8 cellular contexts compared by ENCODE assay signal in genomic region chr2:207143131-207143473, GRCh38. TPM values are rescaled to one million over a fixed set of nuclear protein-coding genes. Genes with fewer than 3 reads are reported as not detected.
DNase-seq lines count a peak whose midpoint lies in the region; ATAC-seq and TF ChIP-seq lines count a peak whose summit lies in the region.

No MANE protein-coding gene starts in this region.

- H3K4me3 ChIP-seq in Panc1 (ENCODE audit: low read depth in 2 of 2, low read length in 2 of 2): no peak overlapping the region
- H3K4me3 ChIP-seq in esophagus squamous epithelium: peak overlapping the region in 3 of 4 donors; percentile 7 to 53 (median 23)
- no peak overlapping the region for H3K4me3 ChIP-seq in rectal smooth muscle tissue (ENCODE audit: low read length)

- DNase-seq in Panc1 (ENCODE audit: low read depth, low spot score) (no peak), esophagus squamous epithelium (lab: John Stamatoyannopoulos, UW) (no peak), ureter (ENCODE audit: low spot score) (no peak), posterior vena cava (ENCODE audit: low spot score) (no peak)

- H3K4me1 ChIP-seq in Panc1 (ENCODE audit: control insufficient read depth, insufficient read depth, low read length): peaks cover 5% of the 10 kb centered on the region; the same call in 1 of the 2 replicates
- H3K4me1 ChIP-seq in esophagus squamous epithelium: peaks cover 0 to 63% (median 30%) of the 10 kb centered on the region in 3 donors
- peaks cover 41% of the 10 kb centered on the region for H3K4me1 ChIP-seq in rectal smooth muscle tissue (ENCODE audit: control insufficient read depth, insufficient read depth, low read length)

- H3K9me3 ChIP-seq in Panc1 (ENCODE audit: control insufficient read depth, insufficient read depth, low read depth, low read length) (no peaks in the 10 kb centered on the region), esophagus squamous epithelium (no peaks in the 10 kb centered on the region)

- ATAC-seq in GM19463 (IDR thresholded peaks at IDR 0.05; ENCODE audit: unreplicated experiment) (peak; percentile 5), Panc1 (no peak), GM18498 (IDR thresholded peaks at IDR 0.05; ENCODE audit: unreplicated experiment) (no peak), GM21619 (IDR thresholded peaks at IDR 0.05; ENCODE audit: unreplicated experiment) (no peak)

- in situ Hi-C loops in Panc1 (cut with HindIII; ENCODE audit: low pct_unique_long_range_greater_than_20kb, low sequenced_read_pairs): no loop called here

- 0 out of 2 replicates have a peak overlapping the region, but pooled peaks have one; percentile 4 for H3K27ac ChIP-seq in Panc1 (ENCODE audit: low read length)
- H3K27ac ChIP-seq in esophagus squamous epithelium: peak overlapping the region; percentile 64 to 91 (median 86)
- H3K27ac ChIP-seq in rectal smooth muscle tissue (ENCODE audit: low read depth, low read length): peak overlapping the region; percentile 28

- CTCF ChIA-PET in Panc1 (lab: Charles Lee): no interaction called here

- POLR2A ChIA-PET in Panc1 (lab: Charles Lee): no interaction called here

- intact Hi-C loops in Panc1 (cut with micrococcal nuclease; ENCODE audit: unreplicated experiment) (no loop called here), esophagus squamous epithelium (cut with DNase I) (no loop called here), posterior vena cava (cut with DNase I) (no loop called here)

- TF ChIP-seq CTCF in Panc1 (IDR thresholded peaks at IDR 0.05) (no peak), esophagus squamous epithelium (IDR thresholded peaks at IDR 0.05) (no peak)

- H3K9ac ChIP-seq in rectal smooth muscle tissue (ENCODE audit: low read length): no peak overlapping the region

- H3K27me3 ChIP-seq in Panc1 (ENCODE audit: control insufficient read depth, insufficient read depth, low read length): no peaks in the 10 kb centered on the region
- no peaks in the 10 kb centered on the region for H3K27me3 ChIP-seq in esophagus squamous epithelium
- H3K27me3 ChIP-seq in rectal smooth muscle tissue (ENCODE audit: control insufficient read depth, insufficient read depth, low read length): no peaks in the 10 kb centered on the region

- TF ChIP-seq POLR2A in esophagus squamous epithelium (IDR thresholded peaks at IDR 0.05): no peak

- H3K36me3 ChIP-seq in Panc1 (ENCODE audit: control insufficient read depth, insufficient read depth, low read length) (no peaks in the 10 kb centered on the region), esophagus squamous epithelium (peaks cover 0 to 12% (median 0%) of the 10 kb centered on the region in 3 donors), rectal smooth muscle tissue (ENCODE audit: control insufficient read depth, insufficient read depth, low read length) (no peaks in the 10 kb centered on the region)

- WGBS in esophagus squamous epithelium, 2 donors: 22 to 52% methylated on average over 2 of the region's 2 CpGs

- no TSS peak for BruUV-seq in Panc1 (replicated peaks; lab: Mats Ljungman, UMichigan)

RNA-seq across cellular contexts. Expression of gene KLF7, which starts 22.6 kb away (rescaled TPM):
- 17.1 TPM for total RNA-seq in Panc1 (2021; ENCODE audit: unreplicated experiment)
- 9.4 TPM for polyA plus RNA-seq in Panc1 (2012; ENCODE audit: insufficient read length)
- total RNA-seq in esophagus squamous epithelium: 10 to 100 TPM in 3 of 4 donors, 1 to 10 TPM in 1; 6.5 to 24.8 (median 15.2) TPM
- total RNA-seq in ureter: 54.7 TPM
- total RNA-seq in posterior vena cava: 10 to 100 TPM; 64.2 to 64.5 TPM

Comparison
In these comparisons a context has a peak if more than half of its experiments do, and no peak if none do; other contexts are left out.
1. H3K27ac ChIP-seq: peak in every context shown above with its lines; median percentile 86 in esophagus squamous epithelium; 28 in rectal smooth muscle tissue; 4 in Panc1.
2. H3K4me3 ChIP-seq: peak in esophagus squamous epithelium (3 of 4); none in Panc1 (0 of 2) and rectal smooth muscle tissue (single experiment).